ENCODE assay signal across 1 cellular context in the genomic region with DNA sequence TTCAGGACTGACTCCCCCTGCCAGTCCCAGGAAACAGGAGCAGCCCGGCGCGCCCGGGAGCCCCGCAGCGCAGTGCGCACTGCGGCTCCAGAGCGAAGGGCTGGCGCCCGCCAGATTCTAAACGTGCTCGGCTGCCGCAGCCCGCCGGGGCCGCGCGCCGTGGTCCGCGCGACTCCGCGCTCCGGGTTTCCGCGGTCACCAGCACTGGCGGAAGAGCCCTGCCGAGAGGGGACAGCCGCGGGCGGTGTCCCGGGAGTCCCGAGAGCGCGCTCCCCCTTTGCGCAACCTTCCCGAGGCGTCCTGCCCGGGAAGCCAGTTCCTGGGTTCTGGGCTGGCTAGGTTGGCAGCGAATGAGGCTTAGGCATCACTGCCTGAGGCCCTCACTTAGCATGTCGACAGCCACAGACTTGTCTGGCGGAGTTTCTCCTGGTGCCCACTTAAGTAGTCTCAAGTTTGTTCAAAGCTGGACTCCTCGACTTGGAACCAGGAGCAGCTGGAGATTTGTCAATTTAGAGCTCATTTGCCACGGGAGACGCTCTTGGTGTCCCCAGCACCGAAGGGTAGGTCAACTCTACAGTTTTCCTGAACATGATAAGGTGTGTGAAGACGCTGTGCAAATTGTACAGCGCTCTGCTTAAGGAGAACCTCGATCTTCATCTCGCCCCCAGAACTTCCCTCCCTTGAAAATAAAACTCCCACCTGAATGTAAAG.
A peak's percentile ranks its signal among the peaks of the same experiment; 100 is the strongest.
TF ChIP-seq lines count a peak whose summit lies in the region.

No MANE protein-coding gene starts in this region.

TF ChIP-seq in HEK293, 187 proteins besides CTCF, POLR2A, EP300 and RAD21 (continued from another document and continues in another):
- TF ChIP-seq, protein P1, sequence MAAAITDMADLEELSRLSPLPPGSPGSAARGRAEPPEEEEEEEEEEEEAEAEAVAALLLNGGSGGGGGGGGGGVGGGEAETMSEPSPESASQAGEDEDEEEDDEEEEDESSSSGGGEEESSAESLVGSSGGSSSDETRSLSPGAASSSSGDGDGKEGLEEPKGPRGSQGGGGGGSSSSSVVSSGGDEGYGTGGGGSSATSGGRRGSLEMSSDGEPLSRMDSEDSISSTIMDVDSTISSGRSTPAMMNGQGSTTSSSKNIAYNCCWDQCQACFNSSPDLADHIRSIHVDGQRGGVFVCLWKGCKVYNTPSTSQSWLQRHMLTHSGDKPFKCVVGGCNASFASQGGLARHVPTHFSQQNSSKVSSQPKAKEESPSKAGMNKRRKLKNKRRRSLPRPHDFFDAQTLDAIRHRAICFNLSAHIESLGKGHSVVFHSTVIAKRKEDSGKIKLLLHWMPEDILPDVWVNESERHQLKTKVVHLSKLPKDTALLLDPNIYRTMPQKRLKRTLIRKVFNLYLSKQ (tag by site-specific recombination; IDR thresholded peaks at IDR 0.05; ENCODE audit: borderline replicate concordance) = no peak
- TF ChIP-seq, protein P2, sequence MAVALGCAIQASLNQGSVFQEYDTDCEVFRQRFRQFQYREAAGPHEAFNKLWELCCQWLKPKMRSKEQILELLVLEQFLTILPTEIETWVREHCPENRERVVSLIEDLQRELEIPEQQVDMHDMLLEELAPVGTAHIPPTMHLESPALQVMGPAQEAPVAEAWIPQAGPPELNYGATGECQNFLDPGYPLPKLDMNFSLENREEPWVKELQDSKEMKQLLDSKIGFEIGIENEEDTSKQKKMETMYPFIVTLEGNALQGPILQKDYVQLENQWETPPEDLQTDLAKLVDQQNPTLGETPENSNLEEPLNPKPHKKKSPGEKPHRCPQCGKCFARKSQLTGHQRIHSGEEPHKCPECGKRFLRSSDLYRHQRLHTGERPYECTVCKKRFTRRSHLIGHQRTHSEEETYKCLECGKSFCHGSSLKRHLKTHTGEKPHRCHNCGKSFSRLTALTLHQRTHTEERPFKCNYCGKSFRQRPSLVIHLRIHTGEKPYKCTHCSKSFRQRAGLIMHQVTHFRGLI (tag by site-specific recombination; IDR thresholded peaks at IDR 0.05) = no peak
- TF ChIP-seq ZNF423 (tag by site-specific recombination; IDR thresholded peaks at IDR 0.05) (peak; percentile 39; the same call in 1 of the 2 replicates), REPIN1 (tag by site-specific recombination; IDR thresholded peaks at IDR 0.05; ENCODE audit: low read depth) (no peak), ZNF302 (tag by site-specific recombination; IDR thresholded peaks at IDR 0.05; ENCODE audit: low read depth) (no peak), ZNF292 (tag by site-specific recombination; IDR thresholded peaks at IDR 0.05; ENCODE audit: borderline replicate concordance, low read depth) (no peak), ZNF248 (tag by site-specific recombination; IDR thresholded peaks at IDR 0.05) (no peak), ZNF404 (tag by site-specific recombination; IDR thresholded peaks at IDR 0.05) (no peak), ZNF571 (tag by site-specific recombination; IDR thresholded peaks at IDR 0.05) (no peak), ZBTB48 (tag by site-specific recombination; IDR thresholded peaks at IDR 0.05) (no peak), ZNF37A (tag by site-specific recombination; IDR thresholded peaks at IDR 0.05) (no peak), ZNF169 (tag by site-specific recombination; IDR thresholded peaks at IDR 0.05) (no peak), OVOL3 (tag by site-specific recombination; IDR thresholded peaks at IDR 0.05) (no peak), ZNF600 (tag by site-specific recombination; IDR thresholded peaks at IDR 0.05) (peak; percentile 52; the same call in 1 of the 2 replicates), ZNF585B (tag by site-specific recombination; IDR thresholded peaks at IDR 0.05) (0 out of 2 replicates have a peak, but pooled peaks have one; percentile 4), MZF1 (tag by site-specific recombination; IDR thresholded peaks at IDR 0.05; ENCODE audit: borderline replicate concordance) (no peak), ZNF221 (tag by site-specific recombination; IDR thresholded peaks at IDR 0.05; ENCODE audit: borderline replicate concordance) (no peak), ZNF548 (tag by site-specific recombination; IDR thresholded peaks at IDR 0.05) (no peak), ZNF624 (tag by site-specific recombination; IDR thresholded peaks at IDR 0.05) (no peak), ZIC2 (tag by site-specific recombination; IDR thresholded peaks at IDR 0.05) (peak; percentile 62), GLIS2 (tag by site-specific recombination; IDR thresholded peaks at IDR 0.05) (peak; percentile 58; the same call in 1 of the 2 replicates), ZNF341 (tag by site-specific recombination; IDR thresholded peaks at IDR 0.05; ENCODE audit: low read depth) (peak; percentile 92), ZSCAN16 (tag by site-specific recombination; IDR thresholded peaks at IDR 0.05) (no peak), ZNF132 (tag by site-specific recombination; IDR thresholded peaks at IDR 0.05; ENCODE audit: borderline replicate concordance) (no peak), ZNF114 (tag by site-specific recombination; IDR thresholded peaks at IDR 0.05) (no peak), ZNF670 (tag by site-specific recombination; IDR thresholded peaks at IDR 0.05; ENCODE audit: low read depth) (no peak), ZNF2 (tag by site-specific recombination; IDR thresholded peaks at IDR 0.05) (no peak), KLF16 (tag by site-specific recombination; IDR thresholded peaks at IDR 0.05) (0 out of 2 replicates have a peak, but pooled peaks have one; percentile 32), HOXC10 (CRISPR knock-in tag; IDR thresholded peaks at IDR 0.05) (no peak), KLF1 (tag by site-specific recombination; IDR thresholded peaks at IDR 0.05) (no peak), ZNF112 (tag by site-specific recombination; IDR thresholded peaks at IDR 0.05) (no peak), ZNF777 (tag by site-specific recombination; IDR thresholded peaks at IDR 0.05; ENCODE audit: borderline replicate concordance) (no peak), ZFP69B (tag by site-specific recombination; IDR thresholded peaks at IDR 0.05) (0 out of 2 replicates have a peak, but pooled peaks have one; percentile 15), BCL11A (tag by site-specific recombination; IDR thresholded peaks at IDR 0.05; ENCODE audit: low read depth) (no peak), ZNF501 (tag by site-specific recombination; IDR thresholded peaks at IDR 0.05) (no peak), ZNF785 (tag by site-specific recombination; IDR thresholded peaks at IDR 0.05) (no peak), TRIM28 (IDR thresholded peaks at IDR 0.05; ENCODE audit: borderline replicate concordance, low read length) (no peak), ZNF24 (tag by site-specific recombination; IDR thresholded peaks at IDR 0.05) (0 out of 2 replicates have a peak, but pooled peaks have one; percentile 18), PRDM1 (tag by site-specific recombination; IDR thresholded peaks at IDR 0.05) (no peak)
- TF ChIP-seq, protein P3, sequence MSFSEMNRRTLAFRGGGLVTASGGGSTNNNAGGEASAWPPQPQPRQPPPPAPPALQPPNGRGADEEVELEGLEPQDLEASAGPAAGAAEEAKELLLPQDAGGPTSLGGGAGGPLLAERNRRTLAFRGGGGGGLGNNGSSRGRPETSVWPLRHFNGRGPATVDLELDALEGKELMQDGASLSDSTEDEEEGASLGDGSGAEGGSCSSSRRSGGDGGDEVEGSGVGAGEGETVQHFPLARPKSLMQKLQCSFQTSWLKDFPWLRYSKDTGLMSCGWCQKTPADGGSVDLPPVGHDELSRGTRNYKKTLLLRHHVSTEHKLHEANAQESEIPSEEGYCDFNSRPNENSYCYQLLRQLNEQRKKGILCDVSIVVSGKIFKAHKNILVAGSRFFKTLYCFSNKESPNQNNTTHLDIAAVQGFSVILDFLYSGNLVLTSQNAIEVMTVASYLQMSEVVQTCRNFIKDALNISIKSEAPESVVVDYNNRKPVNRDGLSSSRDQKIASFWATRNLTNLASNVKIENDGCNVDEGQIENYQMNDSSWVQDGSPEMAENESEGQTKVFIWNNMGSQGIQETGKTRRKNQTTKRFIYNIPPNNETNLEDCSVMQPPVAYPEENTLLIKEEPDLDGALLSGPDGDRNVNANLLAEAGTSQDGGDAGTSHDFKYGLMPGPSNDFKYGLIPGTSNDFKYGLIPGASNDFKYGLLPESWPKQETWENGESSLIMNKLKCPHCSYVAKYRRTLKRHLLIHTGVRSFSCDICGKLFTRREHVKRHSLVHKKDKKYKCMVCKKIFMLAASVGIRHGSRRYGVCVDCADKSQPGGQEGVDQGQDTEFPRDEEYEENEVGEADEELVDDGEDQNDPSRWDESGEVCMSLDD (tag by site-specific recombination; IDR thresholded peaks at IDR 0.05) = no peak; the same call in 1 of the 2 replicates
- TF ChIP-seq, protein P4, sequence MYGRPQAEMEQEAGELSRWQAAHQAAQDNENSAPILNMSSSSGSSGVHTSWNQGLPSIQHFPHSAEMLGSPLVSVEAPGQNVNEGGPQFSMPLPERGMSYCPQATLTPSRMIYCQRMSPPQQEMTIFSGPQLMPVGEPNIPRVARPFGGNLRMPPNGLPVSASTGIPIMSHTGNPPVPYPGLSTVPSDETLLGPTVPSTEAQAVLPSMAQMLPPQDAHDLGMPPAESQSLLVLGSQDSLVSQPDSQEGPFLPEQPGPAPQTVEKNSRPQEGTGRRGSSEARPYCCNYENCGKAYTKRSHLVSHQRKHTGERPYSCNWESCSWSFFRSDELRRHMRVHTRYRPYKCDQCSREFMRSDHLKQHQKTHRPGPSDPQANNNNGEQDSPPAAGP (tag by site-specific recombination; IDR thresholded peaks at IDR 0.05) = 0 out of 2 replicates have a peak, but pooled peaks have one; percentile 19
- TF ChIP-seq, protein P5, sequence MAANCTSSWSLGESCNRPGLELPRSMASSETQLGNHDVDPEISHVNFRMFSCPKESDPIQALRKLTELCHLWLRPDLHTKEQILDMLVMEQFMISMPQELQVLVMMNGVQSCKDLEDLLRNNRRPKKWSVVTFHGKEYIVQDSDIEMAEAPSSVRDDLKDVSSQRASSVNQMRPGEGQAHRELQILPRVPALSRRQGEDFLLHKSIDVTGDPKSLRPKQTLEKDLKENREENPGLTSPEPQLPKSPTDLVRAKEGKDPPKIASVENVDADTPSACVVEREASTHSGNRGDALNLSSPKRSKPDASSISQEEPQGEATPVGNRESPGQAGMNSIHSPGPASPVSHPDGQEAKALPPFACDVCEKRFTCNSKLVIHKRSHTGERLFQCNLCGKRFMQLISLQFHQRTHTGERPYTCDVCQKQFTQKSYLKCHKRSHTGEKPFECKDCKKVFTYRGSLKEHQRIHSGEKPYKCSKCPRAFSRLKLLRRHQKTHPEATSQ (tag by site-specific recombination; IDR thresholded peaks at IDR 0.05) = no peak
- TF ChIP-seq, protein P6, sequence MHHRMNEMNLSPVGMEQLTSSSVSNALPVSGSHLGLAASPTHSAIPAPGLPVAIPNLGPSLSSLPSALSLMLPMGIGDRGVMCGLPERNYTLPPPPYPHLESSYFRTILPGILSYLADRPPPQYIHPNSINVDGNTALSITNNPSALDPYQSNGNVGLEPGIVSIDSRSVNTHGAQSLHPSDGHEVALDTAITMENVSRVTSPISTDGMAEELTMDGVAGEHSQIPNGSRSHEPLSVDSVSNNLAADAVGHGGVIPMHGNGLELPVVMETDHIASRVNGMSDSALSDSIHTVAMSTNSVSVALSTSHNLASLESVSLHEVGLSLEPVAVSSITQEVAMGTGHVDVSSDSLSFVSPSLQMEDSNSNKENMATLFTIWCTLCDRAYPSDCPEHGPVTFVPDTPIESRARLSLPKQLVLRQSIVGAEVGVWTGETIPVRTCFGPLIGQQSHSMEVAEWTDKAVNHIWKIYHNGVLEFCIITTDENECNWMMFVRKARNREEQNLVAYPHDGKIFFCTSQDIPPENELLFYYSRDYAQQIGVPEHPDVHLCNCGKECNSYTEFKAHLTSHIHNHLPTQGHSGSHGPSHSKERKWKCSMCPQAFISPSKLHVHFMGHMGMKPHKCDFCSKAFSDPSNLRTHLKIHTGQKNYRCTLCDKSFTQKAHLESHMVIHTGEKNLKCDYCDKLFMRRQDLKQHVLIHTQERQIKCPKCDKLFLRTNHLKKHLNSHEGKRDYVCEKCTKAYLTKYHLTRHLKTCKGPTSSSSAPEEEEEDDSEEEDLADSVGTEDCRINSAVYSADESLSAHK (tag by site-specific recombination; IDR thresholded peaks at IDR 0.05) = no peak
- TF ChIP-seq, protein P7, sequence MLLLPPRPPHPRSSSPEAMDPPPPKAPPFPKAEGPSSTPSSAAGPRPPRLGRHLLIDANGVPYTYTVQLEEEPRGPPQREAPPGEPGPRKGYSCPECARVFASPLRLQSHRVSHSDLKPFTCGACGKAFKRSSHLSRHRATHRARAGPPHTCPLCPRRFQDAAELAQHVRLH (tag by site-specific recombination; IDR thresholded peaks at IDR 0.05) = no peak
- TF ChIP-seq, protein P8, sequence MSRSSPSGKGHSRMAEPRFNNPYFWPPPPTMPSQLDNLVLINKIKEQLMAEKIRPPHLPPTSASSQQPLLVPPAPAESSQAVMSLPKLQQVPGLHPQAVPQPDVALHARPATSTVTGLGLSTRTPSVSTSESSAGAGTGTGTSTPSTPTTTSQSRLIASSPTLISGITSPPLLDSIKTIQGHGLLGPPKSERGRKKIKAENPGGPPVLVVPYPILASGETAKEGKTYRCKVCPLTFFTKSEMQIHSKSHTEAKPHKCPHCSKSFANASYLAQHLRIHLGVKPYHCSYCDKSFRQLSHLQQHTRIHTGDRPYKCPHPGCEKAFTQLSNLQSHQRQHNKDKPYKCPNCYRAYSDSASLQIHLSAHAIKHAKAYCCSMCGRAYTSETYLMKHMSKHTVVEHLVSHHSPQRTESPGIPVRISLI (tag by site-specific recombination; IDR thresholded peaks at IDR 0.05) = no peak
- TF ChIP-seq, protein P9, sequence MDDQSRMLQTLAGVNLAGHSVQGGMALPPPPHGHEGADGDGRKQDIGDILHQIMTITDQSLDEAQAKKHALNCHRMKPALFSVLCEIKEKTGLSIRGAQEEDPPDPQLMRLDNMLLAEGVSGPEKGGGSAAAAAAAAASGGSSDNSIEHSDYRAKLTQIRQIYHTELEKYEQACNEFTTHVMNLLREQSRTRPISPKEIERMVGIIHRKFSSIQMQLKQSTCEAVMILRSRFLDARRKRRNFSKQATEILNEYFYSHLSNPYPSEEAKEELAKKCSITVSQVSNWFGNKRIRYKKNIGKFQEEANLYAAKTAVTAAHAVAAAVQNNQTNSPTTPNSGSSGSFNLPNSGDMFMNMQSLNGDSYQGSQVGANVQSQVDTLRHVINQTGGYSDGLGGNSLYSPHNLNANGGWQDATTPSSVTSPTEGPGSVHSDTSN (CRISPR knock-in tag; IDR thresholded peaks at IDR 0.05) = 0 out of 2 replicates have a peak, but pooled peaks have one; percentile 78
- TF ChIP-seq, protein P10, sequence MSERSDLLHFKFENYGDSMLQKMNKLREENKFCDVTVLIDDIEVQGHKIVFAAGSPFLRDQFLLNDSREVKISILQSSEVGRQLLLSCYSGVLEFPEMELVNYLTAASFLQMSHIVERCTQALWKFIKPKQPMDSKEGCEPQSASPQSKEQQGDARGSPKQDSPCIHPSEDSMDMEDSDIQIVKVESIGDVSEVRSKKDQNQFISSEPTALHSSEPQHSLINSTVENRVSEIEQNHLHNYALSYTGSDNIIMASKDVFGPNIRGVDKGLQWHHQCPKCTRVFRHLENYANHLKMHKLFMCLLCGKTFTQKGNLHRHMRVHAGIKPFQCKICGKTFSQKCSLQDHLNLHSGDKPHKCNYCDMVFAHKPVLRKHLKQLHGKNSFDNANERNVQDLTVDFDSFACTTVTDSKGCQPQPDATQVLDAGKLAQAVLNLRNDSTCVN (tag by site-specific recombination; optimal IDR thresholded peaks at IDR 0.05) = peak; percentile 92
